In genomic region chr17:11852911-11853310, GRCh38 we compare ENCODE assay signal across 21 cellular contexts.
DNase-seq lines count a peak whose midpoint lies in the region; ATAC-seq, FAIRE-seq and TF ChIP-seq lines count a peak whose summit lies in the region.
"Had no signal": no experiment of that assay in that cellular context is flagged by ENCODE, and none has a peak within 500 bp of the region (broad histone marks: within the 10 kb centered on the region; RNA-seq: fewer than 3 reads in every experiment).

No MANE protein-coding gene starts in this region.

- peak overlapping the region; percentile 66 to 81 for H3K27ac ChIP-seq in esophagus (ENCODE audit: low read depth in 2 of 2, low read length in 1 of 2)
- peak overlapping the region; percentile 17 to 74 (median 24) for H3K27ac ChIP-seq in transverse colon
- H3K27ac ChIP-seq: adrenal gland, psoas muscle had no signal

- no peak for FAIRE-seq in urothelium cell line (lab: Jason Lieb, UNC)
- FAIRE-seq: islet of Langerhans had no signal

- 47 to 81% methylated on average over 2 of the region's 2 CpGs for WGBS in esophagus, 2 donors
- WGBS in transverse colon (ENCODE audit: low coverage in 1 of 2), 2 donors, result 46 to 80% methylated on average over 1 to 2 of the region's 2 CpGs

- intact Hi-C loops in transverse colon (cut with DNase I; ENCODE audit: low total_unique reads), result no loop called here

- in situ Hi-C loops in transverse colon (cut with MboI; ENCODE audit: low pct_ligation_motif_present in 1 of 4, low pct_unique_long_range_greater_than_20kb in 1 of 4, low sequenced_read_pairs in 3 of 4), result no loop called here

- H3K9me3 ChIP-seq in adipocyte (ENCODE audit: control insufficient read depth, low read length) (no peaks in the 10 kb centered on the region), esophagus (ENCODE audit: control insufficient read depth in 2 of 2, insufficient read depth in 1 of 2, low read depth in 1 of 2, low read length in 1 of 2) (no peaks in the 10 kb centered on the region), transverse colon (no peaks in the 10 kb centered on the region)
- H3K9me3 ChIP-seq: adrenal gland, psoas muscle, thoracic aorta had no signal

- H3K4me1 ChIP-seq in adipocyte (ENCODE audit: control insufficient read depth, insufficient read depth, low read length) (peaks cover 14% of the 10 kb centered on the region), esophagus (ENCODE audit: control insufficient read depth in 2 of 2, insufficient read depth in 2 of 2, low read length in 1 of 2) (peaks cover 3% of the 10 kb centered on the region in 2 donors), transverse colon (peaks cover 0 to 32% (median 13%) of the 10 kb centered on the region in 4 donors)
- H3K4me1 ChIP-seq: adrenal gland, psoas muscle had no signal

- no peak for TF ChIP-seq CTCF in transverse colon (IDR thresholded peaks at IDR 0.05)

- no peaks in the 10 kb centered on the region for H3K27me3 ChIP-seq in adipocyte (replicated peaks; ENCODE audit: control insufficient read depth, insufficient read depth, low read length)
- no peaks in the 10 kb centered on the region for H3K27me3 ChIP-seq in esophagus (ENCODE audit: control insufficient read depth in 1 of 2, insufficient read depth in 2 of 2, low read length in 2 of 2)
- no peaks in the 10 kb centered on the region for H3K27me3 ChIP-seq in transverse colon
- H3K27me3 ChIP-seq: adrenal gland had no signal

- no peak for TF ChIP-seq POLR2A in transverse colon (IDR thresholded peaks at IDR 0.05)

- DNase-seq in adipocyte (ENCODE audit: low read depth) (no peak), medulla oblongata (ENCODE audit: extremely low spot score) (peak; percentile 10), transverse colon (no peak), OCI-M2 (lab: John Stamatoyannopoulos, UW; ENCODE audit: unreplicated experiment) (no peak), urothelium cell line (ENCODE audit: low spot score) (no peak)
- DNase-seq: activated CD4-positive, alpha-beta T cell treated with anti-CD3 and anti-CD28 coated beads for 48 hours; activated gamma-delta T cell; adrenal gland; cerebellar nuclear complex; DMS79 treated with DMSO at 0.1 percent for 48 hours; HFFc6; KG1; NCI-H1092; NCI-H510A treated with DMSO at 0.1 percent for 48 hours; psoas muscle; SHP77 treated with DMSO at 0.1 percent for 48 hours; T-cell had no signal

- no peak for TF ChIP-seq EP300 in transverse colon (IDR thresholded peaks at IDR 0.05; ENCODE audit: low read depth)

- H3K9ac ChIP-seq in adipocyte (ENCODE audit: low read length), result peak overlapping the region; percentile 4

- H3K4me3 ChIP-seq in adipocyte (ENCODE audit: low read length), result peak overlapping the region; percentile 44
- no peak overlapping the region for H3K4me3 ChIP-seq in esophagus (ENCODE audit: low read depth in 1 of 2, low read length in 2 of 2)
- H3K4me3 ChIP-seq in transverse colon, result no peak overlapping the region
- H3K4me3 ChIP-seq: adrenal gland, psoas muscle, thoracic aorta had no signal

- ATAC-seq in HG02763 (IDR thresholded peaks at IDR 0.05; ENCODE audit: unreplicated experiment), result no peak
- ATAC-seq: psoas muscle, T-cell had no signal

- no peaks in the 10 kb centered on the region for H3K36me3 ChIP-seq in adipocyte (ENCODE audit: control insufficient read depth, insufficient read depth, low read length, severe bottlenecking)
- no peaks in the 10 kb centered on the region for H3K36me3 ChIP-seq in esophagus (ENCODE audit: control insufficient read depth in 2 of 2, insufficient read depth in 2 of 2, low read length in 1 of 2)
- H3K36me3 ChIP-seq in transverse colon, result no peaks in the 10 kb centered on the region
- H3K36me3 ChIP-seq: adrenal gland, thoracic aorta had no signal
